In genomic region chr20:46399401-46399800, GRCh38 we compare ENCODE assay signal across 1 cellular context.
TF ChIP-seq lines count a peak whose summit lies in the region.

No MANE protein-coding gene starts in this region.

TF ChIP-seq in H1, 55 proteins besides CTCF, POLR2A, EP300 and RAD21 (continued from another document):
- TF ChIP-seq HDAC6 (IDR thresholded peaks at IDR 0.05; ENCODE audit: low read depth, low read length): no peak
- TF ChIP-seq TEAD4 (IDR thresholded peaks at IDR 0.05; ENCODE audit: low read depth, low read length): no peak
- no peak for TF ChIP-seq RFX5 (IDR thresholded peaks at IDR 0.05; ENCODE audit: borderline replicate concordance, low read depth, low read length)
- no peak for TF ChIP-seq GABPA (IDR thresholded peaks at IDR 0.05; ENCODE audit: borderline replicate concordance, insufficient read depth, low read length)
- TF ChIP-seq JUND (IDR thresholded peaks at IDR 0.05; ENCODE audit: low read length): no peak
